Comparison of ENCODE assay signal across 13 cellular contexts in the genomic region with DNA sequence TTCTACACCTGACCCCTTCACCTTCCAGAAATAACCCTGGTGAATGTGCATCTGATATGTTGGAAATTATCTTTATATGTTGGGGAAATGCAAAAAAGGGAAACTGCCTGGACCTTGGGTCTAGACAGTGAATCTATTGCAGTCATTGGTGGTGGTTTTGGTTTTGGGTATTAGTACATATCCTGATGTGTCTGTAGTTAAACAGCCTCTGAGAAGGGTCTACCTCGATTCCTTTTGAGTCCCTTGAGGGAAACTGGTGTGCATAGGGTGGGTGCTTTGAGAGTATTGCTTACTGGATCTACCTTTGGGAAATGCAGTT.
DNase-seq lines count a peak whose midpoint lies in the region; ATAC-seq, FAIRE-seq and TF ChIP-seq lines count a peak whose summit lies in the region.
"Had no signal": no experiment of that assay in that cellular context is flagged by ENCODE, and none has a peak within 500 bp of the region (broad histone marks: within the 10 kb centered on the region; RNA-seq: fewer than 3 reads in every experiment).

No MANE protein-coding gene starts in this region.

- no peak for TF ChIP-seq EP300 in K562 (IDR thresholded peaks at IDR 0.05; ENCODE audit: low read length)

- BruUV-seq in K562 (replicated peaks; lab: Mats Ljungman, UMichigan), result no TSS peak

- in situ Hi-C loops in K562 (cut with MboI), result loop anchor here (5.0 kb wide), 1 partner anchor 173 kb away; no protein-coding TSS in a partner anchor

- peaks cover 0 to 2% (median 2%) of the 10 kb centered on the region in 3 donors for H3K27me3 Mint-ChIP-seq in CD14-positive monocyte (ENCODE audit: low read depth in 3 of 3)

- intact Hi-C loops in CD14-positive monocyte (cut with micrococcal nuclease) (loop anchor here (1.0 to 10.0 kb wide), 3 partner anchors 167 to 285 kb away; no protein-coding TSS in a partner anchor), K562 (cut with micrococcal nuclease) (loop anchor here (1.0 kb wide), 2 partner anchors 168 to 291 kb away; no protein-coding TSS in a partner anchor), testis (cut with DNase I; ENCODE audit: low total_unique reads) (loop anchor here (5.0 kb wide), 1 partner anchor 168 kb away; no protein-coding TSS in a partner anchor), left ventricle myocardium superior (cut with micrococcal nuclease) (loop anchor here (2.0 kb wide), 1 partner anchor 165 kb away; no protein-coding TSS in a partner anchor)

- H3K9ac ChIP-seq in K562 (ENCODE audit: insufficient read depth in 1 of 2, low read depth in 2 of 2, low read length in 2 of 2), result no peak overlapping the region
- H3K9ac ChIP-seq: BLaER1 treated with 17β-estradiol and CSF1 and Interleukin-3, amounts not matched to agents 10 nM and 100 nM had no signal

- H3K4me1 ChIP-seq in K562 (replicated peaks in 1 of 2; ENCODE audit: control insufficient read depth in 2 of 2, insufficient read depth in 2 of 2, low read length in 2 of 2) (no peaks in the 10 kb centered on the region), testis (peaks cover 11% of the 10 kb centered on the region)
- H3K4me1 ChIP-seq: HAP-1 had no signal

- no peaks in the 10 kb centered on the region for H3K9me3 ChIP-seq in K562 (replicated peaks; ENCODE audit: control insufficient read depth, insufficient read depth, low read depth, low read length)
- H3K9me3 ChIP-seq in testis, result no peaks in the 10 kb centered on the region
- H3K9me3 ChIP-seq: BLaER1 treated with 17β-estradiol and CSF1 and Interleukin-3, amounts not matched to agents 10 nM and 100 nM; HAP-1; left lung had no signal

- no peak overlapping the region for H3K4me3 Mint-ChIP-seq in CD14-positive monocyte
- H3K4me3 Mint-ChIP-seq: brain had no signal

- TF ChIP-seq RAD21 in K562 (CRISPR knock-in tag; conservative IDR thresholded peaks at IDR 0.05 in 1 of 2, IDR thresholded peaks at IDR 0.05 in 1 of 2), result no peak

- H3K4me3 ChIP-seq in K562 (no peak overlapping the region), testis (no peak overlapping the region)
- H3K4me3 ChIP-seq: BLaER1 treated with 17β-estradiol and CSF1 and Interleukin-3, amounts not matched to agents 10 nM and 100 nM; HAP-1; left lung had no signal

- no peak overlapping the region for H3K27ac Mint-ChIP-seq in CD14-positive monocyte
- H3K27ac Mint-ChIP-seq: brain had no signal

- ATAC-seq in GM19452 (IDR thresholded peaks at IDR 0.05; ENCODE audit: unreplicated experiment) (peak; percentile 19), HG03135 (IDR thresholded peaks at IDR 0.05; ENCODE audit: unreplicated experiment) (peak; percentile 23), K562 (peak; percentile 18; the same call in 2 of the 3 replicates), HG03025 (IDR thresholded peaks at IDR 0.05; ENCODE audit: low FRiP score, unreplicated experiment) (no peak), left ventricle myocardium superior (no peak)

- H3K4me1 Mint-ChIP-seq in CD14-positive monocyte, result peaks cover 9% of the 10 kb centered on the region

- no peak overlapping the region for H2AFZ ChIP-seq in K562 (ENCODE audit: low read depth, low read length)

- TF ChIP-seq CTCF in CD14-positive monocyte (IDR thresholded peaks at IDR 0.05) (peak; percentile 66), K562 (IDR thresholded peaks at IDR 0.05 in 2 of 3, conservative IDR thresholded peaks at IDR 0.05 in 1 of 3; ENCODE audit: insufficient read depth in 2 of 3, low read depth in 1 of 3, low read length in 3 of 3) (no peak), testis (IDR thresholded peaks at IDR 0.05) (no peak)

- H3K27ac ChIP-seq in K562 (ENCODE audit: extremely low read depth, low read depth, low read length), result no peak overlapping the region
- no peak overlapping the region for H3K27ac ChIP-seq in testis

- POLR2A ChIA-PET in K562 (lab: Yijun Ruan, JAX), result interaction anchor here (1.5 kb wide), 1 partner anchor 170 kb away, joined by 3 read pairs; no protein-coding TSS in a partner anchor

- peaks cover 6 to 22% of the 10 kb centered on the region in 2 experiments; a peak in 3 of 5 replicates for H3K27me3 ChIP-seq in K562 (ENCODE audit: control insufficient read depth in 2 of 2, insufficient read depth in 2 of 2, low read length in 2 of 2)
- no peaks in the 10 kb centered on the region for H3K27me3 ChIP-seq in testis
- H3K27me3 ChIP-seq: BLaER1 treated with 17β-estradiol and CSF1 and Interleukin-3, amounts not matched to agents 10 nM and 100 nM; left lung had no signal

- FAIRE-seq in K562 (lab: Jason Lieb, UNC), result no peak
- FAIRE-seq: endometrium had no signal

- no peaks in the 10 kb centered on the region for H3K36me3 Mint-ChIP-seq in CD14-positive monocyte

- no peaks in the 10 kb centered on the region for H3K79me2 ChIP-seq in K562 (ENCODE audit: control insufficient read depth, insufficient read depth, low read length)

- CTCF ChIA-PET in K562 (lab: Yijun Ruan, JAX; ENCODE audit: low intra/inter-chr PET ratio), result interaction anchor here (0.7 to 4.6 kb wide), 4 partner anchors 165 to 1062 kb away, joined by 3 to 49 read pairs (median 24); no protein-coding TSS in a partner anchor

- peaks cover 0 to 2% (median 0%) of the 10 kb centered on the region in 7 donors for H3K9me3 Mint-ChIP-seq in CD14-positive monocyte

- WGBS in K562 (ENCODE audit: insufficient coverage, low coverage, missing lambda C conversion rate), result 0% methylated on average over 1 of the region's 1 CpG
- 26 to 54% methylated on average over 1 of the region's 1 CpG for WGBS in testis, 2 donors

- H3K4me2 ChIP-seq in K562 (ENCODE audit: insufficient read depth, low read length), result no peak overlapping the region

- DNase-seq in CD14-positive monocyte (ENCODE audit: low spot score) (no peak), K562 (ENCODE audit: extremely low read depth in 1 of 4, low spot score in 3 of 4) (no peak), testis (no peak), cortex of kidney (lab: John Stamatoyannopoulos, UW) (no peak), left ventricle myocardium superior (no peak)

- no peak for TF ChIP-seq POLR2A in K562 (conservative IDR thresholded peaks at IDR 0.05)
- TF ChIP-seq POLR2A in testis (IDR thresholded peaks at IDR 0.05), result no peak

- 0 out of 2 replicates have a peak, but pooled peaks cover 4% of the 10 kb centered on the region for H4K20me1 ChIP-seq in K562 (replicated peaks; ENCODE audit: control insufficient read depth, insufficient read depth, low read length)
- H4K20me1 ChIP-seq: BLaER1 treated with 17β-estradiol and CSF1 and Interleukin-3, amounts not matched to agents 10 nM and 100 nM had no signal

- H3K36me3 ChIP-seq in K562 (ENCODE audit: control insufficient read depth, insufficient read depth, low read length) (no peaks in the 10 kb centered on the region), testis (ENCODE audit: low read depth, missing control alignments) (no peaks in the 10 kb centered on the region)
- H3K36me3 ChIP-seq: BLaER1 treated with 17β-estradiol and CSF1 and Interleukin-3, amounts not matched to agents 10 nM and 100 nM; HAP-1; left lung had no signal

- no peaks in the 10 kb centered on the region for H3K9me1 ChIP-seq in K562 (ENCODE audit: control insufficient read depth, insufficient read depth, low read length)

TF ChIP-seq in K562, 482 proteins besides CTCF, POLR2A, EP300 and RAD21:
- TF ChIP-seq ZNF133 (CRISPR knock-in tag; IDR thresholded peaks at IDR 0.05) (no peak), BRD9 (IDR thresholded peaks at IDR 0.05; ENCODE audit: low read depth, partially characterized antibody) (no peak), ATF1 (CRISPR knock-in tag; IDR thresholded peaks at IDR 0.05) (no peak), ATF1 (tag; IDR thresholded peaks at IDR 0.05) (0 out of 2 replicates have a peak, but pooled peaks have one; percentile 30), KLF16 (IDR thresholded peaks at IDR 0.05) (no peak), KDM4B (IDR thresholded peaks at IDR 0.05; ENCODE audit: borderline replicate concordance in 2 of 2, low read depth in 1 of 2) (no peak), BDP1 (IDR thresholded peaks at IDR 0.05; ENCODE audit: insufficient read depth, insufficient read length) (no peak)
- TF ChIP-seq, protein P1, sequence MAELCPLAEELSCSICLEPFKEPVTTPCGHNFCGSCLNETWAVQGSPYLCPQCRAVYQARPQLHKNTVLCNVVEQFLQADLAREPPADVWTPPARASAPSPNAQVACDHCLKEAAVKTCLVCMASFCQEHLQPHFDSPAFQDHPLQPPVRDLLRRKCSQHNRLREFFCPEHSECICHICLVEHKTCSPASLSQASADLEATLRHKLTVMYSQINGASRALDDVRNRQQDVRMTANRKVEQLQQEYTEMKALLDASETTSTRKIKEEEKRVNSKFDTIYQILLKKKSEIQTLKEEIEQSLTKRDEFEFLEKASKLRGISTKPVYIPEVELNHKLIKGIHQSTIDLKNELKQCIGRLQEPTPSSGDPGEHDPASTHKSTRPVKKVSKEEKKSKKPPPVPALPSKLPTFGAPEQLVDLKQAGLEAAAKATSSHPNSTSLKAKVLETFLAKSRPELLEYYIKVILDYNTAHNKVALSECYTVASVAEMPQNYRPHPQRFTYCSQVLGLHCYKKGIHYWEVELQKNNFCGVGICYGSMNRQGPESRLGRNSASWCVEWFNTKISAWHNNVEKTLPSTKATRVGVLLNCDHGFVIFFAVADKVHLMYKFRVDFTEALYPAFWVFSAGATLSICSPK (IDR thresholded peaks at IDR 0.05; ENCODE audit: borderline replicate concordance), result no peak
- TF ChIP-seq, protein P2, sequence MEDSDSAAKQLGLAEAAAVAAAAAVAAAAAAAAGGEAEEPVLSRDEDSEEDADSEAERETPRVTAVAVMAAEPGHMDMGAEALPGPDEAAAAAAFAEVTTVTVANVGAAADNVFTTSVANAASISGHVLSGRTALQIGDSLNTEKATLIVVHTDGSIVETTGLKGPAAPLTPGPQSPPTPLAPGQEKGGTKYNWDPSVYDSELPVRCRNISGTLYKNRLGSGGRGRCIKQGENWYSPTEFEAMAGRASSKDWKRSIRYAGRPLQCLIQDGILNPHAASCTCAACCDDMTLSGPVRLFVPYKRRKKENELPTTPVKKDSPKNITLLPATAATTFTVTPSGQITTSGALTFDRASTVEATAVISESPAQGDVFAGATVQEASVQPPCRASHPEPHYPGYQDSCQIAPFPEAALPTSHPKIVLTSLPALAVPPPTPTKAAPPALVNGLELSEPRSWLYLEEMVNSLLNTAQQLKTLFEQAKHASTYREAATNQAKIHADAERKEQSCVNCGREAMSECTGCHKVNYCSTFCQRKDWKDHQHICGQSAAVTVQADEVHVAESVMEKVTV (CRISPR knock-in tag; IDR thresholded peaks at IDR 0.05), result peak; percentile 2; the same call in 1 of the 2 replicates
- TF ChIP-seq, protein P3, sequence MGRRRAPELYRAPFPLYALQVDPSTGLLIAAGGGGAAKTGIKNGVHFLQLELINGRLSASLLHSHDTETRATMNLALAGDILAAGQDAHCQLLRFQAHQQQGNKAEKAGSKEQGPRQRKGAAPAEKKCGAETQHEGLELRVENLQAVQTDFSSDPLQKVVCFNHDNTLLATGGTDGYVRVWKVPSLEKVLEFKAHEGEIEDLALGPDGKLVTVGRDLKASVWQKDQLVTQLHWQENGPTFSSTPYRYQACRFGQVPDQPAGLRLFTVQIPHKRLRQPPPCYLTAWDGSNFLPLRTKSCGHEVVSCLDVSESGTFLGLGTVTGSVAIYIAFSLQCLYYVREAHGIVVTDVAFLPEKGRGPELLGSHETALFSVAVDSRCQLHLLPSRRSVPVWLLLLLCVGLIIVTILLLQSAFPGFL (CRISPR knock-in tag; IDR thresholded peaks at IDR 0.05), result no peak

Comparison
In these comparisons a context has a peak if more than half of its experiments do, and no peak if none do; other contexts are left out.
1. ATAC-seq: peak in GM19452 (single experiment), HG03135 (single experiment) and K562 (single experiment); none in HG03025 (single experiment) and left ventricle myocardium superior (single experiment).